In the genomic region with DNA sequence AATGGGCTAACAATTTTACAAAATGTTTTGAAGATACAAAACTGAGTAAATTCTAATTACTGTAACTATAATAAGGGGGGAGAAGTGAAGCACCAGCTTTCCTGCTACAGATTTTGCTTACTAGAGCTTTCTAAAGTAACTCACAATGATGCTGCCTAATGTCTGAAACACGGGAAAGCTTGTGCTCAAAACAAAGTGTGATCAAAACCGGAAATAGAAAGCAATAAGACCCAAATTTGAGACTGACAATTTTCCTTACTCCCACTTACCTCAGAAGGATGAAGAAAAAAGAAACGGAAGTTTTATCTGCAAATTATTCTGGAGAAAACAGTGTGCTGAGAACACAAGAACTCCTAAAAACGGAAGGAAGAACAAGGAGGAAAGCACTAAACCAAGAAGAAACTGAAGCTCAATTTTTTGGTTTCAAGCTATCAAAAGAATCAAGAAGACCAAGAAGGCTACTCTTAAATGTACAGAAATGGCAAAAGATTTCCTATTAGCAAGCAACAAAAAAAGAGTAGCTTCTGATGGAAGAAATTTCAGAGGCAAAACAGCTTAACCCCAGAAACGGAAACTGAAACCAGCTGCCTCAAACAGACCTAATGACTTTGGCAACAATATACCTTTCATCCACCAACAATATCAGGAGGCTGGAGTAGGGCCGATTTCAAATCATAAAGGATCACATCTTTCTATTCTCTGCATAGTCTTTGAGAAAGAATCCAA, we compare ENCODE assay signal across 8 cellular contexts. TPM values are rescaled to one million over a fixed set of nuclear protein-coding genes. Genes with fewer than 3 reads are reported as not detected.
DNase-seq lines count a peak whose midpoint lies in the region; ATAC-seq and TF ChIP-seq lines count a peak whose summit lies in the region.

No MANE protein-coding gene starts in this region.

- DNase-seq in activated CD4-positive, alpha-beta T cell treated with anti-CD3 and anti-CD28 coated beads for 4 hours = peak; percentile 13 to 23
- DNase-seq in activated CD4-positive, alpha-beta T cell treated with anti-CD3 and anti-CD28 coated beads, Interleukin-2, amount 50 U/mL, for 4 hours = no peak
- peak; percentile 16 for DNase-seq in T-helper 2 cell treated with Interferon-gamma antibody and Interleukin-4, amounts not matched to agents 5 μg/mL and 100 μg/mL, for 36 hours (ENCODE audit: low spot score)
- peak; percentile 59 for DNase-seq in fibroblast of the aortic adventitia (ENCODE audit: low read depth)
- peak; percentile 48 for DNase-seq in renal cortical epithelial cell (ENCODE audit: low read depth)
- no peak for DNase-seq in superior temporal gyrus (ENCODE audit: extremely low spot score)

- no peak for TF ChIP-seq CTCF in fibroblast of the aortic adventitia (IDR thresholded peaks at IDR 0.05; ENCODE audit: insufficient read depth, low read length)

- no peaks in the 10 kb centered on the region for H3K9me3 Mint-ChIP-seq in T-helper 2 cell treated with Interferon-gamma antibody and Interleukin-4, amounts not matched to agents 5 μg/mL and 100 μg/mL, for 36 hours

- peaks cover 44% of the 10 kb centered on the region for H3K4me1 Mint-ChIP-seq in T-helper 2 cell treated with Interferon-gamma antibody and Interleukin-4, amounts not matched to agents 5 μg/mL and 100 μg/mL, for 36 hours (ENCODE audit: low read depth)

- peak overlapping the region; percentile 58 for H3K4me3 ChIP-seq in fibroblast of the aortic adventitia (ENCODE audit: low read depth, low read length)

- peak overlapping the region; percentile 89 for H3K4me3 Mint-ChIP-seq in T-helper 2 cell treated with Interferon-gamma antibody and Interleukin-4, amounts not matched to agents 5 μg/mL and 100 μg/mL, for 36 hours

- peak; percentile 47 for ATAC-seq in HG03135 (IDR thresholded peaks at IDR 0.05; ENCODE audit: unreplicated experiment)
- ATAC-seq in GM18520 (IDR thresholded peaks at IDR 0.05; ENCODE audit: unreplicated experiment) = no peak

- no peaks in the 10 kb centered on the region for H3K36me3 Mint-ChIP-seq in T-helper 2 cell treated with Interferon-gamma antibody and Interleukin-4, amounts not matched to agents 5 μg/mL and 100 μg/mL, for 36 hours (ENCODE audit: low read depth)

- peak overlapping the region; percentile 92 for H3K27ac Mint-ChIP-seq in T-helper 2 cell treated with Interferon-gamma antibody and Interleukin-4, amounts not matched to agents 5 μg/mL and 100 μg/mL, for 36 hours

- H3K27me3 Mint-ChIP-seq in T-helper 2 cell treated with Interferon-gamma antibody and Interleukin-4, amounts not matched to agents 5 μg/mL and 100 μg/mL, for 36 hours (ENCODE audit: low read depth) = no peaks in the 10 kb centered on the region

RNA-seq across cellular contexts. Expression of a gene that starts 33.4 kb away (rescaled TPM):
- 18.0 and 46.9 TPM in 2 replicates for total RNA-seq in fibroblast of the aortic adventitia (ENCODE audit: low replicate concordance)
- total RNA-seq in renal cortical epithelial cell = 24.0 and 38.3 TPM in 2 replicates

RNA-seq across cellular contexts. Expression of a gene that starts 56.6 kb away (rescaled TPM):
- 4.3 and 4.5 TPM in 2 replicates for total RNA-seq in fibroblast of the aortic adventitia (ENCODE audit: low replicate concordance)
- 4.3 and 6.8 TPM in 2 replicates for total RNA-seq in renal cortical epithelial cell

RNA-seq across cellular contexts. Expression of a gene that starts 56.9 kb away (rescaled TPM):
- 58.8 and 152 TPM in 2 replicates for total RNA-seq in fibroblast of the aortic adventitia (ENCODE audit: low replicate concordance)
- 78.5 and 80.2 TPM in 2 replicates for total RNA-seq in renal cortical epithelial cell

Comparison
In these comparisons a context has a peak if more than half of its experiments do, and no peak if none do; other contexts are left out.
1. DNase-seq: peak in activated CD4-positive, alpha-beta T cell treated with anti-CD3 and anti-CD28 coated beads for 4 hours (2 of 2), T-helper 2 cell treated with Interferon-gamma antibody and Interleukin-4, amounts not matched to agents 5 μg/mL and 100 μg/mL, for 36 hours (single experiment), fibroblast of the aortic adventitia (single experiment) and renal cortical epithelial cell (single experiment); none in activated CD4-positive, alpha-beta T cell treated with anti-CD3 and anti-CD28 coated beads, Interleukin-2, amount 50 U/mL, for 4 hours (0 of 2) and superior temporal gyrus (single experiment).